25 cellular contexts compared by ENCODE assay signal in genomic region chr2:30722936-30723725, GRCh38.
"Had no signal": no experiment of that assay in that cellular context is flagged by ENCODE, and none has a peak within 500 bp of the region (broad histone marks: within the 10 kb centered on the region; RNA-seq: fewer than 3 reads in every experiment).

No MANE protein-coding gene starts in this region.

- H3K36me3 Mint-ChIP-seq: immature natural killer cell; memory B cell; stimulated activated memory B cell treated with anti-CD40 and anti-IgM and Interleukin-4, amounts not matched to agents 10 μg/mL and 1 μg/mL and 100 μg/mL, for 72 hours had no signal

- H3K4me1 Mint-ChIP-seq: activated naive CD8-positive, alpha-beta T cell treated with anti-CD3 and anti-CD28 coated beads, Interleukin-2, amount 50 U/mL, for 24 hours; immature natural killer cell; memory B cell; nephron; stimulated activated memory B cell treated with anti-CD40 and anti-IgM and Interleukin-4, amounts not matched to agents 10 μg/mL and 1 μg/mL and 100 μg/mL, for 72 hours had no signal

- H3K4me3 Mint-ChIP-seq: activated CD8-positive, alpha-beta T cell treated with anti-CD3 and anti-CD28 coated beads for 36 hours; activated naive CD8-positive, alpha-beta T cell treated with anti-CD3 and anti-CD28 coated beads, Interleukin-2, amount 50 U/mL, for 24 hours; activated T-cell treated with anti-CD3 and anti-CD28 coated beads, Interleukin-2, amount 50 U/mL, for 4 hours; dendritic cell treated with granulocyte-macrophage colony-stimulating factor and Interleukin-4, amounts not matched to agents 40 ng/mL and 50 ng/mL, for 4 days; immature natural killer cell; memory B cell; nephron; stimulated activated memory B cell treated with anti-CD40 and anti-IgM and Interleukin-4, amounts not matched to agents 10 μg/mL and 1 μg/mL and 100 μg/mL, for 72 hours had no signal

- H3K9me3 ChIP-seq: neutrophil, pancreas, psoas muscle, right lobe of liver, transverse colon had no signal

- H3K4me3 ChIP-seq: cardiac muscle cell, hepatocyte, pancreas, psoas muscle, right lobe of liver, skin epidermis, transverse colon had no signal

- H3K9me3 Mint-ChIP-seq: activated CD8-positive, alpha-beta T cell treated with anti-CD3 and anti-CD28 coated beads for 36 hours; activated naive CD8-positive, alpha-beta T cell treated with anti-CD3 and anti-CD28 coated beads, Interleukin-2, amount 50 U/mL, for 24 hours; activated T-cell treated with anti-CD3 and anti-CD28 coated beads, Interleukin-2, amount 50 U/mL, for 4 hours; activated T-helper 2 cell treated with anti-CD3 and anti-CD28 coated beads, Interferon-gamma antibody, Interleukin-2, Interleukin-4, amounts not matched to agents 10 μg/mL and 5 μg/mL and 100 μg/mL, durations not matched to agents 14 hours and 24 hours and 36 hours; dendritic cell treated with granulocyte-macrophage colony-stimulating factor and Interleukin-4, amounts not matched to agents 40 ng/mL and 50 ng/mL, for 4 days; immature natural killer cell; memory B cell; nephron; stimulated activated memory B cell treated with anti-CD40 and anti-IgM and Interleukin-4, amounts not matched to agents 10 μg/mL and 1 μg/mL and 100 μg/mL, for 72 hours had no signal

- ATAC-seq: activated CD8-positive, alpha-beta T cell treated with anti-CD3 and anti-CD28 coated beads for 36 hours; activated naive CD8-positive, alpha-beta T cell treated with anti-CD3 and anti-CD28 coated beads, Interleukin-2, amount 50 U/mL, for 24 hours; activated T-cell treated with anti-CD3 and anti-CD28 coated beads, Interleukin-2, amount 50 U/mL, for 4 hours; pancreas; psoas muscle; stimulated activated memory B cell treated with anti-CD40 and anti-IgM and Interleukin-4, amounts not matched to agents 10 μg/mL and 1 μg/mL and 100 μg/mL, for 72 hours had no signal

- DNase-seq: activated CD4-positive, alpha-beta T cell treated with anti-CD3 and anti-CD28 coated beads for 48 hours; activated CD4-positive, CD25-positive, alpha-beta regulatory T cell; activated CD8-positive, alpha-beta T cell treated with anti-CD3 and anti-CD28 coated beads for 36 hours; activated naive CD4-positive, alpha-beta T cell treated with anti-CD3 and anti-CD28 coated beads, Interleukin-2, amount 50 U/mL, for 16 hours; activated naive CD8-positive, alpha-beta T cell treated with anti-CD3 and anti-CD28 coated beads, Interleukin-2, amount 50 U/mL, for 24 hours; activated T-cell treated with anti-CD3 and anti-CD28 coated beads, Interleukin-2, amount 50 U/mL, for 4 hours; effector CD8-positive, alpha-beta T cell; foreskin melanocyte; immature natural killer cell; kidney glomerular epithelial cell; psoas muscle; stimulated activated CD4-positive, alpha-beta T cell treated with anti-CD3 and anti-CD28 coated beads, Interleukin-2, amount 100 ng/mL, for 24 hours; T-helper 9 cell; transverse colon had no signal

- H3K36me3 ChIP-seq: cardiac muscle cell, neutrophil, pancreas, right lobe of liver, transverse colon had no signal

- H3K27ac ChIP-seq: cardiac muscle cell, hepatocyte, neutrophil, pancreas, psoas muscle, right lobe of liver, skin epidermis, transverse colon had no signal

- H3K27ac Mint-ChIP-seq: activated CD8-positive, alpha-beta T cell treated with anti-CD3 and anti-CD28 coated beads for 36 hours; activated naive CD8-positive, alpha-beta T cell treated with anti-CD3 and anti-CD28 coated beads, Interleukin-2, amount 50 U/mL, for 24 hours; activated T-helper 2 cell treated with anti-CD3 and anti-CD28 coated beads, Interferon-gamma antibody, Interleukin-2, Interleukin-4, amounts not matched to agents 10 μg/mL and 5 μg/mL and 100 μg/mL, durations not matched to agents 14 hours and 24 hours and 36 hours; dendritic cell treated with granulocyte-macrophage colony-stimulating factor and Interleukin-4, amounts not matched to agents 40 ng/mL and 50 ng/mL, for 4 days; immature natural killer cell; memory B cell; nephron; stimulated activated memory B cell treated with anti-CD40 and anti-IgM and Interleukin-4, amounts not matched to agents 10 μg/mL and 1 μg/mL and 100 μg/mL, for 72 hours had no signal

- H3K4me1 ChIP-seq: pancreas, psoas muscle, transverse colon had no signal

- H3K27me3 ChIP-seq: pancreas, right lobe of liver had no signal
